In genomic region chr12:133130038-133130807, GRCh38 we compare ENCODE assay signal across 1 cellular context.
TF ChIP-seq lines count a peak whose summit lies in the region.

ZNF10 (plus strand) TSS chr12:133130627; CDS start chr12:133144493, 13,866 bp downstream.
ZNF891 (minus strand) TSS chr12:133130274; CDS start chr12:133121918, 8,356 bp downstream.

TF ChIP-seq in HepG2, 621 proteins besides CTCF, POLR2A, EP300 and RAD21 (continued from another document and continues in another):
- peak; percentile 64 for TF ChIP-seq UBTF (CRISPR knock-in tag; IDR thresholded peaks at IDR 0.05)
- peak; percentile 94 for TF ChIP-seq ARNT2 (CRISPR knock-in tag; IDR thresholded peaks at IDR 0.05; ENCODE audit: low read depth)
- TF ChIP-seq MEIS2 (CRISPR knock-in tag; IDR thresholded peaks at IDR 0.05), result peak; percentile 46; the same call in 1 of the 2 replicates
- no peak for TF ChIP-seq SP1 (IDR thresholded peaks at IDR 0.05)
- peak; percentile 95 for TF ChIP-seq SP1 (CRISPR knock-in tag; IDR thresholded peaks at IDR 0.05)
- no peak for TF ChIP-seq HDAC6 (IDR thresholded peaks at IDR 0.05; ENCODE audit: low read depth, low read length)
- no peak for TF ChIP-seq PAX8 (CRISPR knock-in tag; IDR thresholded peaks at IDR 0.05; ENCODE audit: borderline replicate concordance)
- TF ChIP-seq ZNF644 (CRISPR knock-in tag; IDR thresholded peaks at IDR 0.05; ENCODE audit: low read depth), result no peak
- TF ChIP-seq ZNF589 (CRISPR knock-in tag; conservative IDR thresholded peaks at IDR 0.05), result peak; percentile 19; the same call in 1 of the 2 replicates
- peak; percentile 86 for TF ChIP-seq YEATS2 (CRISPR knock-in tag; IDR thresholded peaks at IDR 0.05; ENCODE audit: borderline replicate concordance)
- TF ChIP-seq E2F1 (CRISPR knock-in tag; IDR thresholded peaks at IDR 0.05), result peak; percentile 65; the same call in 1 of the 2 replicates
- peak; percentile 94 for TF ChIP-seq TAF1 (CRISPR knock-in tag; IDR thresholded peaks at IDR 0.05)
- TF ChIP-seq, protein P1, sequence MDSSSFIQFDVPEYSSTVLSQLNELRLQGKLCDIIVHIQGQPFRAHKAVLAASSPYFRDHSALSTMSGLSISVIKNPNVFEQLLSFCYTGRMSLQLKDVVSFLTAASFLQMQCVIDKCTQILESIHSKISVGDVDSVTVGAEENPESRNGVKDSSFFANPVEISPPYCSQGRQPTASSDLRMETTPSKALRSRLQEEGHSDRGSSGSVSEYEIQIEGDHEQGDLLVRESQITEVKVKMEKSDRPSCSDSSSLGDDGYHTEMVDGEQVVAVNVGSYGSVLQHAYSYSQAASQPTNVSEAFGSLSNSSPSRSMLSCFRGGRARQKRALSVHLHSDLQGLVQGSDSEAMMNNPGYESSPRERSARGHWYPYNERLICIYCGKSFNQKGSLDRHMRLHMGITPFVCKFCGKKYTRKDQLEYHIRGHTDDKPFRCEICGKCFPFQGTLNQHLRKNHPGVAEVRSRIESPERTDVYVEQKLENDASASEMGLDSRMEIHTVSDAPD (CRISPR knock-in tag; IDR thresholded peaks at IDR 0.05), result peak; percentile 21; the same call in 1 of the 2 replicates
- TF ChIP-seq ZSCAN21 (CRISPR knock-in tag; IDR thresholded peaks at IDR 0.05; ENCODE audit: borderline replicate concordance), result peak; percentile 77; the same call in 1 of the 2 replicates
- TF ChIP-seq, protein P2, sequence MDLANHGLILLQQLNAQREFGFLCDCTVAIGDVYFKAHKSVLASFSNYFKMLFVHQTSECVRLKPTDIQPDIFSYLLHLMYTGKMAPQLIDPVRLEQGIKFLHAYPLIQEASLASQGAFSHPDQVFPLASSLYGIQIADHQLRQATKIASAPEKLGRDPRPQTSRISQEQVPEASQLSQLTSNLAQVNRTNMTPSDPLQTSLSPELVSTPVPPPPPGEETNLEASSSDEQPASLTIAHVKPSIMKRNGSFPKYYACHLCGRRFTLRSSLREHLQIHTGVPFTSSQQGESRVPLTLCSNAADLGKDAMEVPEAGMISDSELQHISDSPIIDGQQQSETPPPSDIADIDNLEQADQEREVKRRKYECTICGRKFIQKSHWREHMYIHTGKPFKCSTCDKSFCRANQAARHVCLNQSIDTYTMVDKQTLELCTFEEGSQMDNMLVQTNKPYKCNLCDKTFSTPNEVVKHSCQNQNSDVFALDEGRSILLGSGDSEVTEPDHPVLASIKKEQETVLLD (CRISPR knock-in tag; IDR thresholded peaks at IDR 0.05; ENCODE audit: low read depth), result peak; percentile 97
- TF ChIP-seq PAF1 (CRISPR knock-in tag; IDR thresholded peaks at IDR 0.05), result no peak
- TF ChIP-seq, protein P3, sequence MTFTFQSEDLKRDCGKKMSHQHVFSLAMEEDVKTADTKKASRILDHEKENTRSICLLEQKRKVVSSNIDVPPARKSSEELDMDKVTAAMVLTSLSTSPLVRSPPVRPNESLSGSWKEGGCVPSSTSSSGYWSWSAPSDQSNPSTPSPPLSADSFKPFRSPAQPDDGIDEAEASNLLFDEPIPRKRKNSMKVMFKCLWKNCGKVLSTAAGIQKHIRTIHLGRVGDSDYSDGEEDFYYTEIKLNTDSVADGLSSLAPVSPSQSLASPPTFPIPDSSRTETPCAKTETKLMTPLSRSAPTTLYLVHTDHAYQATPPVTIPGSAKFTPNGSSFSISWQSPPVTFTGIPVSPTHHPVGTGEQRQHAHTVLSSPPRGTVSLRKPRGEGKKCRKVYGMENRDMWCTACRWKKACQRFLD (CRISPR knock-in tag; IDR thresholded peaks at IDR 0.05; ENCODE audit: borderline replicate concordance), result no peak; the same call in 1 of the 2 replicates
- no peak for TF ChIP-seq ARID3A (IDR thresholded peaks at IDR 0.05; ENCODE audit: low read depth, low read length)
- no peak for TF ChIP-seq ZNF569 (CRISPR knock-in tag; IDR thresholded peaks at IDR 0.05; ENCODE audit: borderline replicate concordance)
- no peak for TF ChIP-seq ZBTB8A (CRISPR knock-in tag; IDR thresholded peaks at IDR 0.05; ENCODE audit: borderline replicate concordance, low read depth)
- TF ChIP-seq NFIC (IDR thresholded peaks at IDR 0.05; ENCODE audit: low read length), result no peak
- TF ChIP-seq ATF6 (CRISPR knock-in tag; conservative IDR thresholded peaks at IDR 0.05), result no peak
- no peak for TF ChIP-seq STAT5B (CRISPR knock-in tag; IDR thresholded peaks at IDR 0.05)
- TF ChIP-seq, protein P4, sequence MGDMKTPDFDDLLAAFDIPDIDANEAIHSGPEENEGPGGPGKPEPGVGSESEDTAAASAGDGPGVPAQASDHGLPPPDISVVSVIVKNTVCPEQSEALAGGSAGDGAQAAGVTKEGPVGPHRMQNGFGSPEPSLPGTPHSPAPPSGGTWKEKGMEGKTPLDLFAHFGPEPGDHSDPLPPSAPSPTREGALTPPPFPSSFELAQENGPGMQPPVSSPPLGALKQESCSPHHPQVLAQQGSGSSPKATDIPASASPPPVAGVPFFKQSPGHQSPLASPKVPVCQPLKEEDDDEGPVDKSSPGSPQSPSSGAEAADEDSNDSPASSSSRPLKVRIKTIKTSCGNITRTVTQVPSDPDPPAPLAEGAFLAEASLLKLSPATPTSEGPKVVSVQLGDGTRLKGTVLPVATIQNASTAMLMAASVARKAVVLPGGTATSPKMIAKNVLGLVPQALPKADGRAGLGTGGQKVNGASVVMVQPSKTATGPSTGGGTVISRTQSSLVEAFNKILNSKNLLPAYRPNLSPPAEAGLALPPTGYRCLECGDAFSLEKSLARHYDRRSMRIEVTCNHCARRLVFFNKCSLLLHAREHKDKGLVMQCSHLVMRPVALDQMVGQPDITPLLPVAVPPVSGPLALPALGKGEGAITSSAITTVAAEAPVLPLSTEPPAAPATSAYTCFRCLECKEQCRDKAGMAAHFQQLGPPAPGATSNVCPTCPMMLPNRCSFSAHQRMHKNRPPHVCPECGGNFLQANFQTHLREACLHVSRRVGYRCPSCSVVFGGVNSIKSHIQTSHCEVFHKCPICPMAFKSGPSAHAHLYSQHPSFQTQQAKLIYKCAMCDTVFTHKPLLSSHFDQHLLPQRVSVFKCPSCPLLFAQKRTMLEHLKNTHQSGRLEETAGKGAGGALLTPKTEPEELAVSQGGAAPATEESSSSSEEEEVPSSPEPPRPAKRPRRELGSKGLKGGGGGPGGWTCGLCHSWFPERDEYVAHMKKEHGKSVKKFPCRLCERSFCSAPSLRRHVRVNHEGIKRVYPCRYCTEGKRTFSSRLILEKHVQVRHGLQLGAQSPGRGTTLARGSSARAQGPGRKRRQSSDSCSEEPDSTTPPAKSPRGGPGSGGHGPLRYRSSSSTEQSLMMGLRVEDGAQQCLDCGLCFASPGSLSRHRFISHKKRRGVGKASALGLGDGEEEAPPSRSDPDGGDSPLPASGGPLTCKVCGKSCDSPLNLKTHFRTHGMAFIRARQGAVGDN (CRISPR knock-in tag; IDR thresholded peaks at IDR 0.05), result peak; percentile 94
- TF ChIP-seq SMYD3 (CRISPR knock-in tag; IDR thresholded peaks at IDR 0.05), result peak; percentile 40; the same call in 1 of the 2 replicates
- peak; percentile 17; the same call in 1 of the 2 replicates for TF ChIP-seq CREBL2 (CRISPR knock-in tag; IDR thresholded peaks at IDR 0.05; ENCODE audit: borderline replicate concordance)
- TF ChIP-seq NKX3-1 (CRISPR knock-in tag; IDR thresholded peaks at IDR 0.05), result peak; percentile 47; the same call in 1 of the 2 replicates
- TF ChIP-seq MLXIP (CRISPR knock-in tag; IDR thresholded peaks at IDR 0.05; ENCODE audit: borderline replicate concordance), result no peak
- no peak; the same call in 1 of the 2 replicates for TF ChIP-seq JUNB (CRISPR knock-in tag; IDR thresholded peaks at IDR 0.05; ENCODE audit: borderline replicate concordance)
- TF ChIP-seq THAP11 (CRISPR knock-in tag; IDR thresholded peaks at IDR 0.05), result peak; percentile 100
- TF ChIP-seq ZNF7 (CRISPR knock-in tag; IDR thresholded peaks at IDR 0.05), result no peak
- TF ChIP-seq REST (IDR thresholded peaks at IDR 0.05; ENCODE audit: borderline replicate concordance in 1 of 2, low read depth in 1 of 2, low read length in 2 of 2), result peak in 1 of 2 experiments; percentile 52; a peak in 1 of 4 replicates
